Comparison of ENCODE assay signal across 7 cellular contexts in the genomic region with DNA sequence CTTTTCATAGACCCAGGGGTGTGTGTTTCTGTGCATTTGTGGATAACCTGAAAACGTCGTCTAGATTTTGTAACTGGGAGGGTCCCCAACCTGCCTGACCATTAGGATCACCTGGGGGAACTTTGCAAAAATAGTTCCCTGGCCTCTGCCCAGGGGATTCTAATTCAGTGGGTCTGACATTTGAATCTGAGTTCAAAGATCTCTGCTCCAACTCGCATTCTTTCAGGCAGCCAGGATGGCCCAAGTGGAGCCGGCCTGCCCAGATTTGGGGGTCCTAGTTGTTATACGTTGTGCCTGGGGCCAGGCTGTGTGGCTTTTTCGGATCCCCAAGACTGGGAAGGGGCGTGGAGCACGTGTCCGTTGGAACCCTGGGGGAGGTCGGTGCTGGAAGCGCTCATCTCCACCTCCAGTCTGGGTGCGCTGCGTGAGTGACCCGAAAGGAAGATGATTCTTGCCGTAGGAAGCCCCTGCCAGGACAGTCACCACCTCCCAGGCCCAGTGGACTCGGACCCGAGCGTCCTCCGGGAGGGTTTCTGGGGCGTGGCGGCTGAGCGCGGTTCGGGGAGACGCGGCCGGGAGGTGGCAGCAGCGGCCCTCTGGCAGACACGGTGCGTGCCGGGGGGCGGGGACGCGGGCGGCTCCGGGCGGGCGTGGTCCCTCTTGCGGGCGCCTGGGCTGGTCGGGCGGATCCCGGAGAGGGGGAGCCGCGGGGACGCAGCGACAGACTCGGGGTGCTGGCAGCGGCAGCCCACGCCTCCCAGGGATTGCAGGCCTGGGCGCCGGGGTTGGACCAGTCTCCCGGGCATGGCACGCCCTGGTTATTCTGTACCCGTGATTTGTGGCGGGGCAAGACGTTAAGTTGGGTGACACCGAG. TPM values are rescaled to one million over a fixed set of nuclear protein-coding genes. Genes with fewer than 3 reads are reported as not detected.
DNase-seq lines count a peak whose midpoint lies in the region; ATAC-seq and TF ChIP-seq lines count a peak whose summit lies in the region.

No MANE protein-coding gene starts in this region.

- peaks cover 0 to 9% of the 10 kb centered on the region in 2 donors for H3K4me1 ChIP-seq in breast epithelium
- H3K4me1 ChIP-seq in smooth muscle cell (ENCODE audit: low read depth), result peaks cover 6% of the 10 kb centered on the region

- H3K9ac ChIP-seq in smooth muscle cell (ENCODE audit: low read depth), result peak overlapping the region; percentile 28

- in situ Hi-C loops in GM13977 (cut with MboI; ENCODE audit: low pct_unique_long_range_greater_than_20kb, low sequenced_read_pairs, unreplicated experiment), result loop anchor here (10.0 to 25.0 kb wide), 2 partner anchors 295 to 997 kb away; no protein-coding TSS in a partner anchor

- DNase-seq in GM13977 (ENCODE audit: low spot score), result peak; percentile 90
- DNase-seq in NCI-H1048 (lab: John Stamatoyannopoulos, UW), result peak; percentile 25
- DNase-seq in breast epithelium (ENCODE audit: low spot score in 2 of 2), result peak; percentile 61 to 76
- DNase-seq in iPS-NIHi7 (ENCODE audit: extremely low spot score), result peak; percentile 93
- DNase-seq in smooth muscle cell (lab: John Stamatoyannopoulos, UW; ENCODE audit: unreplicated experiment), result peak; percentile 53

- H3K27me3 ChIP-seq in breast epithelium (no peaks in the 10 kb centered on the region), smooth muscle cell (ENCODE audit: low read depth) (no peaks in the 10 kb centered on the region)

- peak overlapping the region; percentile 37; the same call in 1 of the 2 replicates for H3K27ac ChIP-seq in VCaP
- peak overlapping the region in 1 of 2 donors; percentile 25 for H3K27ac ChIP-seq in breast epithelium
- no peak overlapping the region for H3K27ac ChIP-seq in smooth muscle cell (ENCODE audit: low read depth)

- ATAC-seq in HG02588 (IDR thresholded peaks at IDR 0.05; ENCODE audit: unreplicated experiment), result peak; percentile 91

- WGBS in smooth muscle cell (ENCODE audit: low lambda C conversion rate), result 5% methylated on average over 53 of the region's 58 CpGs

- H3K36me3 ChIP-seq in breast epithelium (no peaks in the 10 kb centered on the region), smooth muscle cell (ENCODE audit: low read depth) (no peaks in the 10 kb centered on the region)

- H3K9me3 ChIP-seq in breast epithelium (no peaks in the 10 kb centered on the region), smooth muscle cell (replicated peaks; ENCODE audit: low read depth) (no peaks in the 10 kb centered on the region)

- no peaks in the 10 kb centered on the region for H4K20me1 ChIP-seq in smooth muscle cell (ENCODE audit: low read depth)

- peak; percentile 95 for TF ChIP-seq CTCF in GM13977 (IDR thresholded peaks at IDR 0.05; ENCODE audit: extremely low read depth, insufficient read depth, missing control alignments)
- peak; percentile 99 for TF ChIP-seq CTCF in VCaP (conservative IDR thresholded peaks at IDR 0.05)
- TF ChIP-seq CTCF in breast epithelium (IDR thresholded peaks at IDR 0.05), result peak in 2 of 3 donors; percentile 47 to 80
- peak; percentile 88 for TF ChIP-seq CTCF in smooth muscle cell (IDR thresholded peaks at IDR 0.05; ENCODE audit: borderline replicate concordance, insufficient read depth, poor library complexity, severe bottlenecking)

- H3K4me3 ChIP-seq in breast epithelium, result peak overlapping the region; percentile 48 to 72 (median 57)
- H3K4me3 ChIP-seq in smooth muscle cell, result peak overlapping the region; percentile 67

- intact Hi-C loops in breast epithelium (cut with DNase I; ENCODE audit: low total_unique reads), result no loop called here

- H3K79me2 ChIP-seq in smooth muscle cell (ENCODE audit: low read depth), result no peaks in the 10 kb centered on the region

- no peaks in the 10 kb centered on the region for H3F3A ChIP-seq in smooth muscle cell (ENCODE audit: low read depth)

- H2AFZ ChIP-seq in smooth muscle cell (ENCODE audit: low read depth), result peak overlapping the region; percentile 89

- no peak for TF ChIP-seq POLR2A in breast epithelium (IDR thresholded peaks at IDR 0.05)

- peak overlapping the region; percentile 92 for H3K4me2 ChIP-seq in smooth muscle cell

RNA-seq across cellular contexts. Expression of gene PLET1, which starts 29.2 kb away (rescaled TPM):
- not detected for total RNA-seq in breast epithelium
- total RNA-seq in smooth muscle cell, result not detected in 2 replicates
- polyA plus RNA-seq in smooth muscle cell, result 0.15 TPM in 1 of 2 replicates, not detected in the other

Comparison
In these comparisons a context has a peak if more than half of its experiments do, and no peak if none do; other contexts are left out.
1. DNase-seq: peak in every context shown above with its lines; median percentile 93 in iPS-NIHi7; 90 in GM13977; 68 in breast epithelium; 53 in smooth muscle cell; 25 in NCI-H1048.